Comparison of ENCODE assay signal across 18 cellular contexts in the genomic region with DNA sequence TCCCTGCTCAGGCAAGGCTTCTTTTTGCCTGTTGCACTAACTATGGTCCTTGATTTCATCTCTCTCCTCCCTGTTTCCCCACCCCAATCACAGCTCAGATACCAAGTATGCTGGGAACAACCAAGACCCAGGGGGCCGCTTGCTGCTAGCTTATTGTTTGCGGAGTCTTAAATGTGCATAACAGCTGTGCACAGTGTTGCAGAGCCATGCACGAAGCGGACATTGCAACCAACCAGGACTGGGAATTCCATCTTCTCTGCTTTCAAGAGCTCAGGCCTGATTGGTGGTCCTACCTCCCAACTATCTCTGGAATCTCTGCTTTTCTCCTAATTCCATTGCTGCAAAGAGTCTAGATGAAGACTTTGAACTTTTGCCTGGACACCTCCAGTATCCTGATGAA.
"Had no signal": no experiment of that assay in that cellular context is flagged by ENCODE, and none has a peak within 500 bp of the region (broad histone marks: within the 10 kb centered on the region; RNA-seq: fewer than 3 reads in every experiment).

No MANE protein-coding gene starts in this region.

- H3K4me1 ChIP-seq: colonic mucosa, pancreas had no signal

- H3K27ac ChIP-seq: colonic mucosa, pancreas, tibial artery, VCaP had no signal

- ATAC-seq: activated naive CD8-positive, alpha-beta T cell treated with anti-CD3 and anti-CD28 coated beads, Interleukin-2, amount 50 U/mL, for 24 hours; activated T-helper 17 cell treated with anti-CD3 and anti-CD28 coated beads, Interleukin-2, amount 50 U/mL, for 72 hours; esophagus mucosa; pancreas had no signal

- H3K9me3 Mint-ChIP-seq: activated naive CD4-positive, alpha-beta T cell treated with anti-CD3 and anti-CD28 coated beads for 36 hours; activated naive CD8-positive, alpha-beta T cell treated with anti-CD3 and anti-CD28 coated beads, Interleukin-2, amount 50 U/mL, for 24 hours; activated T-helper 17 cell treated with anti-CD3 and anti-CD28 coated beads, Interleukin-2, amount 50 U/mL, for 72 hours had no signal

- H3K27me3 ChIP-seq: colonic mucosa had no signal

- DNase-seq: activated CD4-positive, alpha-beta T cell treated with anti-CD3 and anti-CD28 coated beads for 1 hour; activated CD4-positive, alpha-beta T cell treated with anti-CD3 and anti-CD28 coated beads, Interleukin-2, amount 50 U/mL, for 4 hours; activated naive CD4-positive, alpha-beta T cell treated with anti-CD3 and anti-CD28 coated beads for 36 hours; activated naive CD8-positive, alpha-beta T cell treated with anti-CD3 and anti-CD28 coated beads, Interleukin-2, amount 50 U/mL, for 24 hours; caudate nucleus; colonic mucosa; head of caudate nucleus; pancreas; stimulated activated CD4-positive, alpha-beta T cell treated with anti-CD3 and anti-CD28 coated beads, Interleukin-4, amount 100 ng/mL, for 24 hours; stimulated activated naive CD4-positive, alpha-beta T cell had no signal

- H3K36me3 ChIP-seq: colonic mucosa, pancreas, tibial artery had no signal

- H3K36me3 Mint-ChIP-seq: mesothelial cell of epicardium had no signal

- H3K4me3 ChIP-seq: colonic mucosa, lung, pancreas, skin epidermis, tibial artery had no signal

- H3K9me3 ChIP-seq: colonic mucosa, pancreas, tibial artery had no signal

- H3K27ac Mint-ChIP-seq: activated naive CD4-positive, alpha-beta T cell treated with anti-CD3 and anti-CD28 coated beads for 36 hours; activated naive CD8-positive, alpha-beta T cell treated with anti-CD3 and anti-CD28 coated beads, Interleukin-2, amount 50 U/mL, for 24 hours; activated T-helper 17 cell treated with anti-CD3 and anti-CD28 coated beads, Interleukin-2, amount 50 U/mL, for 72 hours; mesothelial cell of epicardium had no signal

- H3K4me3 Mint-ChIP-seq: activated naive CD4-positive, alpha-beta T cell treated with anti-CD3 and anti-CD28 coated beads for 36 hours; activated naive CD8-positive, alpha-beta T cell treated with anti-CD3 and anti-CD28 coated beads, Interleukin-2, amount 50 U/mL, for 24 hours; activated T-helper 17 cell treated with anti-CD3 and anti-CD28 coated beads, Interleukin-2, amount 50 U/mL, for 72 hours; mesothelial cell of epicardium; neural crest cell had no signal

- H3K27me3 Mint-ChIP-seq: activated naive CD8-positive, alpha-beta T cell treated with anti-CD3 and anti-CD28 coated beads, Interleukin-2, amount 50 U/mL, for 24 hours; activated T-helper 17 cell treated with anti-CD3 and anti-CD28 coated beads, Interleukin-2, amount 50 U/mL, for 72 hours had no signal
